In the genomic region with DNA sequence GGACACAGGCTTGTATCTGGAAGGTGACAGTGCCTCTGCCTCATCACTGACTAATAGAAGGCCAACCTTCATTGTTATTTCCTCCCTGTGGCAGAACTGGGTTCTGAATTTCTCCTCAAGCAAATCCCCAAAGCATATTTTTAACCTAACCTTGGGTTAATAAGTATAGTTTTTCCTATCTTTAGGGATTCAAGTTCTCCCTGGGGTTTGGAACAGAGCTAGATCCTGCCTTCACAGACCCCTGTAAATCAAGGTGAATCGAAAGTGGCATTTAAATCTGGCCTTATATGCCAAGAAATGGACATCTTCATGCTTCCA, we compare ENCODE assay signal across 9 cellular contexts. TPM values are rescaled to one million over a fixed set of nuclear protein-coding genes. Genes with fewer than 3 reads are reported as not detected.
A peak's percentile ranks its signal among the peaks of the same experiment; 100 is the strongest.
DNase-seq lines count a peak whose midpoint lies in the region; ATAC-seq and TF ChIP-seq lines count a peak whose summit lies in the region.
"Had no signal": no experiment of that assay in that cellular context is flagged by ENCODE, and none has a peak within 500 bp of the region (broad histone marks: within the 10 kb centered on the region; RNA-seq: fewer than 3 reads in every experiment).

No MANE protein-coding gene starts in this region.

- H3K27ac ChIP-seq in CD4-positive, alpha-beta T cell (ENCODE audit: low read depth, low read length) = peak overlapping the region; percentile 88

- peaks cover 97% of the 10 kb centered on the region for H3K4me1 Mint-ChIP-seq in CD4-positive, alpha-beta T cell (ENCODE audit: low read depth)
- H3K4me1 Mint-ChIP-seq in IgD-negative memory B cell = peaks cover 55 to 68% (median 65%) of the 10 kb centered on the region in 3 donors
- H3K4me1 Mint-ChIP-seq in activated naive CD8-positive, alpha-beta T cell treated with anti-CD3 and anti-CD28 coated beads, Interleukin-2, amount 10 ng/mL, durations not matched to agents 7 days and 5 days = peaks cover 84% of the 10 kb centered on the region
- H3K4me1 Mint-ChIP-seq in naive thymus-derived CD8-positive, alpha-beta T cell = peaks cover 59 to 99% (median 93%) of the 10 kb centered on the region in 4 donors

- no peak for DNase-seq in CD4-positive, alpha-beta T cell
- DNase-seq in activated naive CD8-positive, alpha-beta T cell treated with anti-CD3 and anti-CD28 coated beads, Interleukin-2, amount 10 ng/mL, durations not matched to agents 7 days and 5 days = no peak
- no peak for DNase-seq in naive thymus-derived CD8-positive, alpha-beta T cell
- DNase-seq in UCSD-AML1 (lab: John Stamatoyannopoulos, UW; ENCODE audit: unreplicated experiment) (no peak), DMS114 treated with DMSO at 0.1 percent for 48 hours (lab: John Stamatoyannopoulos, UW; ENCODE audit: unreplicated experiment) (no peak)

- H3K27me3 ChIP-seq in CD4-positive, alpha-beta T cell (ENCODE audit: control insufficient read depth, insufficient read depth, low read length) = no peaks in the 10 kb centered on the region

- POLR2A ChIA-PET in CD4-positive, alpha-beta T cell (lab: Charles Lee) = interaction anchor here (0.8 to 22.0 kb wide), 10 partner anchors 9 to 183 kb away, joined by 3 to 756 read pairs (median 5); a partner anchor contains a TSS
- POLR2A ChIA-PET in activated naive CD8-positive, alpha-beta T cell treated with anti-CD3 and anti-CD28 coated beads, Interleukin-2, amount 10 ng/mL, durations not matched to agents 7 days and 5 days (lab: Charles Lee) = interaction anchor here (0.9 to 12.1 kb wide), 4 partner anchors 8 to 177 kb away, joined by 3 to 948 read pairs (median 6); a partner anchor contains a TSS
- POLR2A ChIA-PET in naive thymus-derived CD8-positive, alpha-beta T cell (lab: Charles Lee) = interaction anchor here (0.6 to 23.4 kb wide), 9 partner anchors 8 to 177 kb away, joined by 3 to 1200 read pairs (median 6); a partner anchor contains a TSS

- H3K9me3 Mint-ChIP-seq in CD4-positive, alpha-beta T cell = peaks cover 2% of the 10 kb centered on the region
- peaks cover 0 to 5% (median 0%) of the 10 kb centered on the region in 3 donors for H3K9me3 Mint-ChIP-seq in IgD-negative memory B cell
- no peaks in the 10 kb centered on the region for H3K9me3 Mint-ChIP-seq in activated naive CD8-positive, alpha-beta T cell treated with anti-CD3 and anti-CD28 coated beads, Interleukin-2, amount 10 ng/mL, durations not matched to agents 7 days and 5 days
- peaks cover 0 to 4% (median 0%) of the 10 kb centered on the region in 9 donors for H3K9me3 Mint-ChIP-seq in naive thymus-derived CD8-positive, alpha-beta T cell

- CTCF ChIA-PET in CD4-positive, alpha-beta T cell (lab: Charles Lee) = interaction anchor here (0.7 to 10.9 kb wide), 19 partner anchors 9 to 546 kb away, joined by 3 to 135 read pairs (median 4); a partner anchor contains a TSS

- intact Hi-C loops in CD4-positive, alpha-beta T cell (cut with DNase I, micrococcal nuclease) = loop anchor here (1.0 to 10.0 kb wide), 11 partner anchors 20 to 544 kb away; a partner anchor contains a TSS

- TF ChIP-seq CTCF in CD4-positive, alpha-beta T cell (IDR thresholded peaks at IDR 0.05) = peak; percentile 42

- no peak for ATAC-seq in CD4-positive, alpha-beta T cell (ENCODE audit: poor library complexity)
- ATAC-seq in activated naive CD8-positive, alpha-beta T cell treated with anti-CD3 and anti-CD28 coated beads, Interleukin-2, amount 10 ng/mL, durations not matched to agents 7 days and 5 days (ENCODE audit: low read depth) = no peak
- no peak for ATAC-seq in naive thymus-derived CD8-positive, alpha-beta T cell
- ATAC-seq in HG03520 (IDR thresholded peaks at IDR 0.05; ENCODE audit: unreplicated experiment) = no peak
- ATAC-seq in HG03354 (IDR thresholded peaks at IDR 0.05; ENCODE audit: poor library complexity, severe bottlenecking, unreplicated experiment) = no peak

- H3K36me3 Mint-ChIP-seq in CD4-positive, alpha-beta T cell (ENCODE audit: low read depth) = peaks cover 3% of the 10 kb centered on the region
- peaks cover 2% of the 10 kb centered on the region for H3K36me3 Mint-ChIP-seq in IgD-negative memory B cell
- peaks cover 3% of the 10 kb centered on the region for H3K36me3 Mint-ChIP-seq in activated naive CD8-positive, alpha-beta T cell treated with anti-CD3 and anti-CD28 coated beads, Interleukin-2, amount 10 ng/mL, durations not matched to agents 7 days and 5 days
- H3K36me3 Mint-ChIP-seq in naive thymus-derived CD8-positive, alpha-beta T cell = no peaks in the 10 kb centered on the region

- no peaks in the 10 kb centered on the region for H3K9me3 ChIP-seq in CD4-positive, alpha-beta T cell (ENCODE audit: control insufficient read depth, low read length)

- H3K27ac Mint-ChIP-seq in CD4-positive, alpha-beta T cell = peak overlapping the region; percentile 98
- H3K27ac Mint-ChIP-seq in IgD-negative memory B cell = peak overlapping the region; percentile 71 to 96 (median 90)
- peak overlapping the region; percentile 91 for H3K27ac Mint-ChIP-seq in activated naive CD8-positive, alpha-beta T cell treated with anti-CD3 and anti-CD28 coated beads, Interleukin-2, amount 10 ng/mL, durations not matched to agents 7 days and 5 days
- peak overlapping the region; percentile 87 to 99 (median 95) for H3K27ac Mint-ChIP-seq in naive thymus-derived CD8-positive, alpha-beta T cell

- H3K27me3 Mint-ChIP-seq in CD4-positive, alpha-beta T cell = no peaks in the 10 kb centered on the region
- no peaks in the 10 kb centered on the region for H3K27me3 Mint-ChIP-seq in IgD-negative memory B cell
- H3K27me3 Mint-ChIP-seq in activated naive CD8-positive, alpha-beta T cell treated with anti-CD3 and anti-CD28 coated beads, Interleukin-2, amount 10 ng/mL, durations not matched to agents 7 days and 5 days = no peaks in the 10 kb centered on the region
- H3K27me3 Mint-ChIP-seq in naive thymus-derived CD8-positive, alpha-beta T cell = no peaks in the 10 kb centered on the region

- peak overlapping the region; percentile 85 for H3K4me3 Mint-ChIP-seq in CD4-positive, alpha-beta T cell
- H3K4me3 Mint-ChIP-seq in IgD-negative memory B cell = peak overlapping the region; percentile 25 to 88 (median 62)
- H3K4me3 Mint-ChIP-seq in activated naive CD8-positive, alpha-beta T cell treated with anti-CD3 and anti-CD28 coated beads, Interleukin-2, amount 10 ng/mL, durations not matched to agents 7 days and 5 days = peak overlapping the region; percentile 72
- peak overlapping the region; percentile 68 to 95 (median 84) for H3K4me3 Mint-ChIP-seq in naive thymus-derived CD8-positive, alpha-beta T cell

RNA-seq across cellular contexts. Expression of a gene that starts 4.4 kb away (rescaled TPM):
- 10 to 100 TPM; 13.9 to 15.7 TPM for total RNA-seq in CD4-positive, alpha-beta T cell
- 14.4 TPM for polyA plus RNA-seq in IgD-negative memory B cell
- 10 to 100 TPM; 30.5 to 33.9 TPM for total RNA-seq in activated naive CD8-positive, alpha-beta T cell treated with anti-CD3 and anti-CD28 coated beads, Interleukin-2, amount 10 ng/mL, durations not matched to agents 7 days and 5 days
- 1 to 10 TPM; 5.7 to 6.5 TPM for total RNA-seq in naive thymus-derived CD8-positive, alpha-beta T cell
- polyA plus RNA-seq in naive thymus-derived CD8-positive, alpha-beta T cell = 10 to 100 TPM; 45.4 to 69.0 (median 48.6) TPM
- total RNA-seq: cerebellum had no signal

RNA-seq across cellular contexts. Expression of a gene that starts 22.6 kb away (rescaled TPM):
- 10 to 100 TPM; 60.7 to 62.0 TPM for total RNA-seq in CD4-positive, alpha-beta T cell
- polyA plus RNA-seq in IgD-negative memory B cell = 107 TPM
- total RNA-seq in activated naive CD8-positive, alpha-beta T cell treated with anti-CD3 and anti-CD28 coated beads, Interleukin-2, amount 10 ng/mL, durations not matched to agents 7 days and 5 days = 100 to 1,000 TPM; 293 to 299 TPM
- total RNA-seq in naive thymus-derived CD8-positive, alpha-beta T cell = 100 to 1,000 TPM; 274 to 289 TPM
- polyA plus RNA-seq in naive thymus-derived CD8-positive, alpha-beta T cell = 100 to 1,000 TPM; 161 to 395 (median 225) TPM

Comparison
In these comparisons a context has a peak if more than half of its experiments do, and no peak if none do; other contexts are left out.
1. RNA of a gene that starts 22.6 kb away (total RNA-seq): 293 to 299 TPM in activated naive CD8-positive, alpha-beta T cell treated with anti-CD3 and anti-CD28 coated beads, Interleukin-2, amount 10 ng/mL, durations not matched to agents 7 days and 5 days and 274 to 289 TPM in naive thymus-derived CD8-positive, alpha-beta T cell; 60.7 to 62.0 TPM in CD4-positive, alpha-beta T cell; every median in the first group is over 4 times any median in the second.
2. Peak in every context shown above with its lines, with median percentiles within 50 percentile points of each other: H3K27ac Mint-ChIP-seq and H3K4me3 Mint-ChIP-seq.